Comparison of ENCODE assay signal across 19 cellular contexts in genomic region chr16:19683453-19684236, GRCh38. TPM values are rescaled to one million over a fixed set of nuclear protein-coding genes. Genes with fewer than 3 reads are reported as not detected.
DNase-seq lines count a peak whose midpoint lies in the region; ATAC-seq, FAIRE-seq and TF ChIP-seq lines count a peak whose summit lies in the region.
"Had no signal": no experiment of that assay in that cellular context is flagged by ENCODE, and none has a peak within 500 bp of the region (broad histone marks: within the 10 kb centered on the region; RNA-seq: fewer than 3 reads in every experiment).

No MANE protein-coding gene starts in this region.

- TF ChIP-seq CTCF in HEK293 (tag by site-specific recombination; IDR thresholded peaks at IDR 0.05) = no peak
- TF ChIP-seq CTCF in K562 (IDR thresholded peaks at IDR 0.05 in 2 of 3, conservative IDR thresholded peaks at IDR 0.05 in 1 of 3; ENCODE audit: insufficient read depth in 2 of 3, low read depth in 1 of 3, low read length in 3 of 3) = no peak
- TF ChIP-seq CTCF in endothelial cell (IDR thresholded peaks at IDR 0.05; ENCODE audit: unreplicated experiment) = no peak

- no peak for DNase-seq in K562 (ENCODE audit: extremely low read depth in 1 of 4, low spot score in 3 of 4)
- no peak for DNase-seq in endothelial cell (ENCODE audit: low spot score)
- DNase-seq in substantia nigra (lab: John Stamatoyannopoulos, UW) = no peak
- no peak for DNase-seq in DMS153 (lab: John Stamatoyannopoulos, UW)
- DNase-seq in RCC 7860 (ENCODE audit: low spot score) = no peak
- no peak for DNase-seq in NCI-H345 (lab: John Stamatoyannopoulos, UW)
- DNase-seq: Calu3; CD8-positive, alpha-beta T cell; DMS53; DND-41; EL; GM23248; HCEC 1CT had no signal

- CTCF ChIA-PET in HEK293 (lab: Yijun Ruan, JAX) (interaction anchor here (0.6 kb wide), 1 partner anchor 69 kb away, joined by 3 read pairs; no protein-coding TSS in a partner anchor), K562 (lab: Yijun Ruan, JAX; ENCODE audit: low intra/inter-chr PET ratio) (no interaction called here)

- no peak for TF ChIP-seq EP300 in K562 (IDR thresholded peaks at IDR 0.05; ENCODE audit: low read length)

- ATAC-seq in K562 (no peak), HG02870 (IDR thresholded peaks at IDR 0.05; ENCODE audit: unreplicated experiment) (no peak)
- ATAC-seq: CD8-positive, alpha-beta T cell; GM12878 had no signal

- intact Hi-C loops in K562 (cut with micrococcal nuclease) = no loop called here

- H3K9ac ChIP-seq in K562 (ENCODE audit: insufficient read depth in 1 of 2, low read depth in 2 of 2, low read length in 2 of 2) = no peak overlapping the region
- H3K9ac ChIP-seq: BLaER1 treated with 17β-estradiol and CSF1 and Interleukin-3, amounts not matched to agents 10 nM and 100 nM; GM23248 had no signal

- in situ Hi-C loops in K562 (cut with MboI) = no loop called here

- no peak overlapping the region for H3K4me2 ChIP-seq in K562 (ENCODE audit: insufficient read depth, low read length)
- H3K4me2 ChIP-seq: BLaER1 treated with 17β-estradiol and CSF1 and Interleukin-3, amounts not matched to agents 10 nM and 100 nM had no signal

- H3K4me3 ChIP-seq in HEK293 (ENCODE audit: low read depth, low read length) (no peak overlapping the region), K562 (no peak overlapping the region)
- H3K4me3 ChIP-seq: BLaER1 treated with 17β-estradiol and CSF1 and Interleukin-3, amounts not matched to agents 10 nM and 100 nM; GM12878; GM23248 had no signal

- peak overlapping the region; percentile 51 for H3K4me3 Mint-ChIP-seq in endothelial cell (ENCODE audit: unreplicated experiment)
- H3K4me3 Mint-ChIP-seq: B cell; CD8-positive, alpha-beta T cell had no signal

- no peak for FAIRE-seq in K562 (lab: Jason Lieb, UNC)
- no peak for FAIRE-seq in RCC 7860 (lab: Jason Lieb, UNC)
- FAIRE-seq: GM12878, H54 had no signal

- peaks cover 38% of the 10 kb centered on the region for H3K36me3 Mint-ChIP-seq in endothelial cell (ENCODE audit: low read depth, unreplicated experiment)

- H3K4me1 Mint-ChIP-seq in endothelial cell (ENCODE audit: unreplicated experiment) = no peaks in the 10 kb centered on the region
- H3K4me1 Mint-ChIP-seq: B cell had no signal

- H3K27me3 ChIP-seq in K562 (ENCODE audit: control insufficient read depth in 2 of 2, insufficient read depth in 2 of 2, low read length in 2 of 2) = no peaks in the 10 kb centered on the region; a peak in 1 of 5 replicates
- H3K27me3 ChIP-seq: BLaER1 treated with 17β-estradiol and CSF1 and Interleukin-3, amounts not matched to agents 10 nM and 100 nM had no signal

- no peak for TF ChIP-seq RAD21 in K562 (CRISPR knock-in tag; conservative IDR thresholded peaks at IDR 0.05 in 1 of 2, IDR thresholded peaks at IDR 0.05 in 1 of 2)

- H3K9me3 ChIP-seq in HEK293 (ENCODE audit: control insufficient read depth, insufficient read depth, low read depth, low read length) (no peaks in the 10 kb centered on the region), K562 (replicated peaks; ENCODE audit: control insufficient read depth, insufficient read depth, low read depth, low read length) (no peaks in the 10 kb centered on the region)

- no peaks in the 10 kb centered on the region for H3K9me1 ChIP-seq in K562 (ENCODE audit: control insufficient read depth, insufficient read depth, low read length)

- WGBS in K562 (ENCODE audit: insufficient coverage, low coverage, missing lambda C conversion rate) = 52% methylated on average over 6 of the region's 6 CpGs

- no peak overlapping the region for H2AFZ ChIP-seq in K562 (ENCODE audit: low read depth, low read length)
- H2AFZ ChIP-seq: GM23248 had no signal

- TF ChIP-seq POLR2A in K562 (conservative IDR thresholded peaks at IDR 0.05) = no peak

- no peaks in the 10 kb centered on the region for H3K79me2 ChIP-seq in K562 (ENCODE audit: control insufficient read depth, insufficient read depth, low read length)

- POLR2A ChIA-PET in HEK293 (lab: Yijun Ruan, JAX) (no interaction called here), K562 (lab: Yijun Ruan, JAX) (no interaction called here)

- H4K20me1 ChIP-seq in K562 (replicated peaks; ENCODE audit: control insufficient read depth, insufficient read depth, low read length) = 0 out of 2 replicates have a peak, but pooled peaks cover 3% of the 10 kb centered on the region

- no peaks in the 10 kb centered on the region for H3K4me1 ChIP-seq in HEK293 (ENCODE audit: control insufficient read depth, insufficient read depth, low read length)
- H3K4me1 ChIP-seq in K562 (replicated peaks in 1 of 2; ENCODE audit: control insufficient read depth in 2 of 2, insufficient read depth in 2 of 2, low read length in 2 of 2) = no peaks in the 10 kb centered on the region

- H3K27ac ChIP-seq in HEK293 (ENCODE audit: extremely low read depth, low read depth, low read length) (no peak overlapping the region), K562 (ENCODE audit: extremely low read depth, low read depth, low read length) (no peak overlapping the region), substantia nigra (ENCODE audit: low read depth, low read length, poor library complexity, severe bottlenecking) (peak overlapping the region; percentile 19)
- H3K27ac ChIP-seq: BLaER1 treated with 17β-estradiol and CSF1 and Interleukin-3, amounts not matched to agents 10 nM and 100 nM; GM23248 had no signal

- no peak overlapping the region for H3K27ac Mint-ChIP-seq in endothelial cell (ENCODE audit: unreplicated experiment)
- H3K27ac Mint-ChIP-seq: B cell; CD8-positive, alpha-beta T cell had no signal

- BruUV-seq in K562 (replicated peaks; lab: Mats Ljungman, UMichigan) = no TSS peak

- no peaks in the 10 kb centered on the region for H3K27me3 Mint-ChIP-seq in endothelial cell (ENCODE audit: unreplicated experiment)
- H3K27me3 Mint-ChIP-seq: B cell had no signal

- peaks cover 12 to 34% of the 10 kb centered on the region in 2 experiments; a peak in 2 of 3 replicates for H3K36me3 ChIP-seq in HEK293 (ENCODE audit: control insufficient read depth in 2 of 2, insufficient read depth in 1 of 2, low read length in 2 of 2)
- H3K36me3 ChIP-seq in K562 (ENCODE audit: control insufficient read depth, insufficient read depth, low read length) = peaks cover 4% of the 10 kb centered on the region; the same call in 2 of the 3 replicates

- H3K9me3 Mint-ChIP-seq in endothelial cell (ENCODE audit: unreplicated experiment) = no peaks in the 10 kb centered on the region

TF ChIP-seq in HEK293, 187 proteins besides CTCF, POLR2A, EP300 and RAD21 (continues in another document):
- TF ChIP-seq ZFP37 (tag by site-specific recombination; IDR thresholded peaks at IDR 0.05) (no peak), ZNF580 (tag by site-specific recombination; IDR thresholded peaks at IDR 0.05) (0 out of 2 replicates have a peak, but pooled peaks have one; percentile 43)

TF ChIP-seq in K562, 482 proteins besides CTCF, POLR2A, EP300 and RAD21:
- TF ChIP-seq ZNF146 (CRISPR knock-in tag; IDR thresholded peaks at IDR 0.05; ENCODE audit: unreplicated experiment) (peak; percentile 85), GATA2 (CRISPR knock-in tag; IDR thresholded peaks at IDR 0.05) (no peak)

RNA-seq across cellular contexts. Expression of gene KNOP1, which starts 34.4 kb away (rescaled TPM):
- total RNA-seq in K562 (2011; cell fraction: chromatin; rRNA removed; ENCODE audit: low replicate concordance) = 52.3 and 57.2 TPM in 2 replicates
- total RNA-seq in K562 (2011; cell fraction: nucleolus; rRNA removed) = 32.2 and 36.4 TPM in 2 replicates
- 42.1 and 46.4 TPM in 2 replicates for total RNA-seq in K562 (2011; cell fraction: nucleoplasm; rRNA removed)
- total RNA-seq in K562 (2014; rRNA removed) = 31.9 and 33.7 TPM in 2 replicates
- 44.8 and 54.8 TPM in 2 replicates for total RNA-seq in K562 (2014; rRNA removed; fragmentation: Illumina TruSeq; extraction: Trizol)
- total RNA-seq in K562 (2015; rRNA removed; fragmentation: Illumina TruSeq; extraction: Trizol) = 53.1 and 53.4 TPM in 2 replicates
- 35.8 and 38.2 TPM in 2 replicates for total RNA-seq in K562 (2021)
- polyA plus RNA-seq in K562 (2011; rRNA removed) = 15.4 and 22.4 TPM in 2 replicates
- 9.7 and 11.0 TPM in 2 replicates for polyA plus RNA-seq in K562 (2011; cell fraction: cytosol; rRNA removed)
- 15.8 and 17.5 TPM in 2 replicates for polyA plus RNA-seq in K562 (2011; cell fraction: nucleus; rRNA removed)
- 18.9 and 30.8 TPM in 2 replicates for polyA plus RNA-seq in K562 (2012)
- polyA plus RNA-seq in K562 (2014; fragmentation: Illumina TruSeq; extraction: Trizol) = 43.0 and 57.6 TPM in 2 replicates
- 10 to 100 TPM; 39.3 to 50.9 TPM for polyA plus RNA-seq in K562 (2014; fragmentation: Nextera tagmentation; extraction: Ambion mirVana)
- 38.6 and 48.6 TPM in 2 replicates for polyA plus RNA-seq in K562 (2014; rRNA removed)
- polyA minus RNA-seq in K562 (2011; rRNA and poly(A)+ RNA removed) = 26.5 and 31.7 TPM in 2 replicates
- 12.3 and 13.9 TPM in 2 replicates for polyA minus RNA-seq in K562 (2011; cell fraction: cytosol; rRNA and poly(A)+ RNA removed)
- 10.8 and 15.9 TPM in 2 replicates for polyA minus RNA-seq in K562 (2011; cell fraction: nucleus; rRNA and poly(A)+ RNA removed)
- total RNA-seq in endothelial cell (ENCODE audit: unreplicated experiment) = 36.6 TPM

RNA-seq across cellular contexts. Expression of gene IQCK, which starts 34.4 kb away (rescaled TPM):
- total RNA-seq in K562 (2011; cell fraction: chromatin; rRNA removed; ENCODE audit: low replicate concordance) = 18.2 and 23.3 TPM in 2 replicates
- total RNA-seq in K562 (2011; cell fraction: nucleolus; rRNA removed) = 13.7 and 15.2 TPM in 2 replicates
- 13.3 and 25.6 TPM in 2 replicates for total RNA-seq in K562 (2011; cell fraction: nucleoplasm; rRNA removed)
- total RNA-seq in K562 (2014; rRNA removed) = 4.9 and 6.4 TPM in 2 replicates
- total RNA-seq in K562 (2014; rRNA removed; fragmentation: Illumina TruSeq; extraction: Trizol) = 5.4 and 5.7 TPM in 2 replicates
- 5.3 and 5.6 TPM in 2 replicates for total RNA-seq in K562 (2015; rRNA removed; fragmentation: Illumina TruSeq; extraction: Trizol)
- 6.2 and 7.3 TPM in 2 replicates for total RNA-seq in K562 (2021)
- 8.8 and 10.1 TPM in 2 replicates for polyA plus RNA-seq in K562 (2011; rRNA removed)
- 5.8 and 10.0 TPM in 2 replicates for polyA plus RNA-seq in K562 (2011; cell fraction: cytosol; rRNA removed)
- 13.9 and 14.2 TPM in 2 replicates for polyA plus RNA-seq in K562 (2011; cell fraction: nucleus; rRNA removed)
- 4.5 and 5.6 TPM in 2 replicates for polyA plus RNA-seq in K562 (2012)
- 7.8 and 9.2 TPM in 2 replicates for polyA plus RNA-seq in K562 (2014; fragmentation: Illumina TruSeq; extraction: Trizol)
- 10 to 100 TPM in 1 of 2 experiments, 1 to 10 TPM in 1; 9.6 to 12.2 TPM for polyA plus RNA-seq in K562 (2014; fragmentation: Nextera tagmentation; extraction: Ambion mirVana)
- polyA plus RNA-seq in K562 (2014; rRNA removed) = 4.7 and 5.2 TPM in 2 replicates
- polyA minus RNA-seq in K562 (2011; rRNA and poly(A)+ RNA removed) = 11.1 and 11.2 TPM in 2 replicates
- 3.5 and 10.8 TPM in 2 replicates for polyA minus RNA-seq in K562 (2011; cell fraction: cytosol; rRNA and poly(A)+ RNA removed)
- 12.0 and 14.2 TPM in 2 replicates for polyA minus RNA-seq in K562 (2011; cell fraction: nucleus; rRNA and poly(A)+ RNA removed)
- total RNA-seq in endothelial cell (ENCODE audit: unreplicated experiment) = 18.6 TPM

Comparison
In these comparisons a context has a peak if more than half of its experiments do, and no peak if none do; other contexts are left out.
1. Of the 44 proteins assayed by ChIP-seq in both K562 and HEK293: peak only in K562: none; only in HEK293: none; in both: ZNF146; in neither: 43.